8 cellular contexts compared by ENCODE assay signal in the genomic region with DNA sequence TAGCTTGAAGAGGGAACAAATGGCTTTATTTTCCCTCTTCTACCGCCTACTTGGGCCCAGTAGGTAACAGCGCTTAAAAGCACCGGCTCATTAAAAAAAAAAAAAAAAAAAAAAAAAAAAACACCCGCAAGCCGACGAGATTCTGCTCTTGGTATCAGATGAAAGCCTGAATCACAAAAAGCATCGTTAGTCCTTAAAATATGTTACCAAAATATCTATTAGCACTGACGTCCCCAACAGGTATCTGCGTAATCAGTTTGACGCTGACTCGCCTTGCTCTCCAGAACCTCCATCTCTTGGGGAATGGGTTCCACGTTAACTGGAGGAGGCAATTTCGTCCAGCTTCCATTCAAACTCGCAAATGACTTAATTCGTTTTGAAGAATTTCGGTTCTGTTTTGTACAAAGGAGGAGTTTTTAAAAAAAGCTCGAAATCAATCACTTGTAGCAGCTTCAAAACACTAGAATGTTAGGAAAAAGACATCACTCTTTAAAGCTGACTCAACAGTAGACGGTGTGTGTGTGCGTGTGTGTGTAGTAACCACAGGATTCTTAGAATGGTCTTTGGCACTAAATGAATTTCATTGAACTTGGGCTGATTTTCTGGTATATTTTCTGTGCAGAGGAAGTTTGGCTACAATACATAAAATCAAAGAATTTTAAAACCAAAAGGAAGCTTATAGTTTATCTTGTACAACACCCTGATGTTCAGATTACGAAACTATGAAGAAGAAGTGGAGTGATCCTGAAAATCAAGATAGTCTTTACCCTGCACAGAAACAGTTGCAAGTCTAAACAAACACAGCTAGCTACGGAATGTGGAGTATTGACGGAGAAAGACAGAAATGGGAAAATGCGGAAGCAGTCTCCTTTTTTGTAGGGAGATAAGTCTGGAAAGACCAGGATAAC.
A peak's percentile ranks its signal among the peaks of the same experiment; 100 is the strongest.
DNase-seq lines count a peak whose midpoint lies in the region; ATAC-seq and TF ChIP-seq lines count a peak whose summit lies in the region.

No MANE protein-coding gene starts in this region.

- no peaks in the 10 kb centered on the region for H3K9me3 ChIP-seq in SU-DHL-6 (ENCODE audit: insufficient read depth, low read length)

- no peaks in the 10 kb centered on the region for H3F3A ChIP-seq in SU-DHL-6 (ENCODE audit: insufficient read depth)

- ATAC-seq in HG03469 (IDR thresholded peaks at IDR 0.05; ENCODE audit: unreplicated experiment) (no peak), GM18858 (IDR thresholded peaks at IDR 0.05; ENCODE audit: unreplicated experiment) (no peak)

- peak overlapping the region; percentile 67 for H3K4me3 ChIP-seq in SU-DHL-6 (ENCODE audit: insufficient read depth, low read length, poor library complexity, severe bottlenecking)
- peak overlapping the region; percentile 98 for H3K4me3 ChIP-seq in astrocyte of the spinal cord (ENCODE audit: low read depth, low read length)

- H3K27ac ChIP-seq in SU-DHL-6 (ENCODE audit: low read depth, low read length), result peak overlapping the region; percentile 38; the same call in 1 of the 2 replicates

- TF ChIP-seq CTCF in SU-DHL-6 (IDR thresholded peaks at IDR 0.05; ENCODE audit: insufficient read depth, low read length, poor library complexity, severe bottlenecking) (no peak), astrocyte of the spinal cord (IDR thresholded peaks at IDR 0.05; ENCODE audit: low read depth, low read length) (no peak)

- no peaks in the 10 kb centered on the region for H3K9me2 ChIP-seq in SU-DHL-6 (replicated peaks; ENCODE audit: insufficient read depth, low read length)

- DNase-seq in GM04504 (ENCODE audit: low read depth) (peak; percentile 33), HS-5 (ENCODE audit: low read depth) (peak; percentile 23), astrocyte of the spinal cord (ENCODE audit: low read depth, low spot score) (peak; percentile 89), islet precursor cell (peak; percentile 52)
- DNase-seq in stimulated activated CD4-positive, alpha-beta T cell treated with anti-CD3 and anti-CD28 coated beads, Interleukin-12 subunit alpha, Interleukin-12 subunit beta, amount 100 ng/mL, for 48 hours (ENCODE audit: low read depth in 2 of 3, low spot score in 1 of 3), result peak; percentile 25 to 61 (median 35)

- peak overlapping the region; percentile 72 for H3K9ac ChIP-seq in SU-DHL-6 (ENCODE audit: low read length)

- H4K20me1 ChIP-seq in SU-DHL-6 (ENCODE audit: low read depth, low read length), result no peaks in the 10 kb centered on the region

- in situ Hi-C loops in astrocyte of the spinal cord (cut with HindIII; ENCODE audit: low sequenced_read_pairs), result no loop called here

- H3K27me3 ChIP-seq in SU-DHL-6 (ENCODE audit: low read length), result no peaks in the 10 kb centered on the region

- H3K36me3 ChIP-seq in SU-DHL-6 (ENCODE audit: low read length), result no peaks in the 10 kb centered on the region

- peak overlapping the region; percentile 96 for H2AFZ ChIP-seq in SU-DHL-6 (ENCODE audit: low read depth, low read length, severe bottlenecking)

- peak overlapping the region; percentile 78 for H3K4me2 ChIP-seq in SU-DHL-6 (ENCODE audit: low read depth, low read length, poor library complexity, severe bottlenecking)

- peaks cover 18% of the 10 kb centered on the region; the same call in 1 of the 2 replicates for H3K79me2 ChIP-seq in SU-DHL-6 (ENCODE audit: insufficient read depth, low read length)

Comparison
In these comparisons a context has a peak if more than half of its experiments do, and no peak if none do; other contexts are left out.
1. DNase-seq: peak in every context shown above with its lines; median percentile 89 in astrocyte of the spinal cord; 52 in islet precursor cell; 35 in stimulated activated CD4-positive, alpha-beta T cell treated with anti-CD3 and anti-CD28 coated beads, Interleukin-12 subunit alpha, Interleukin-12 subunit beta, amount 100 ng/mL, for 48 hours; 33 in GM04504; 23 in HS-5.